8 cellular contexts compared by ENCODE assay signal in genomic region chr12:122501489-122501989, GRCh38. TPM values are rescaled to one million over a fixed set of nuclear protein-coding genes. Genes with fewer than 3 reads are reported as not detected.
DNase-seq lines count a peak whose midpoint lies in the region; ATAC-seq and TF ChIP-seq lines count a peak whose summit lies in the region.

No MANE protein-coding gene starts in this region.

- POLR2A ChIA-PET in OCI-LY7 (lab: Charles Lee): interaction anchor here (0.5 to 4.5 kb wide), 17 partner anchors 10 to 514 kb away, joined by 3 to 37 read pairs (median 5); partner anchors contain the start of genes KNTC1 and RSRC2

- CTCF ChIA-PET in OCI-LY7 (lab: Charles Lee; ENCODE audit: unreplicated experiment): interaction anchor here (1.0 to 1.1 kb wide), 2 partner anchors 8 to 21 kb away, joined by 3 read pairs; no protein-coding TSS in a partner anchor

- H3K36me3 ChIP-seq in OCI-LY7 (ENCODE audit: insufficient read depth, low read length): peaks cover 67% of the 10 kb centered on the region

- H3K4me2 ChIP-seq in OCI-LY7 (ENCODE audit: low read length): peak overlapping the region; percentile 71

- BruUV-seq in OCI-LY7 (replicated peaks; lab: Mats Ljungman, UMichigan): no TSS peak

- no peaks in the 10 kb centered on the region for H3K9me3 ChIP-seq in OCI-LY7 (ENCODE audit: low read length)

- DNase-seq in OCI-LY7 (ENCODE audit: low spot score) (no peak), epithelial cell of prostate (ENCODE audit: low read depth, low spot score) (no peak), skeletal muscle cell (ENCODE audit: low read depth) (no peak), NCI-H774 (lab: John Stamatoyannopoulos, UW) (no peak), cortex of kidney (lab: John Stamatoyannopoulos, UW) (no peak), SKM-1 treated with dmso at 0.1 percent for 144 hours (lab: John Stamatoyannopoulos, UW; ENCODE audit: unreplicated experiment) (no peak)

- no peaks in the 10 kb centered on the region for H3K9me2 ChIP-seq in OCI-LY7 (ENCODE audit: insufficient read depth, low read length)

- peak overlapping the region; percentile 87 for H3K27ac ChIP-seq in OCI-LY7 (ENCODE audit: low read depth, low read length, poor library complexity, severe bottlenecking)
- peak overlapping the region; percentile 98 for H3K27ac ChIP-seq in epithelial cell of prostate

- peaks cover 5% of the 10 kb centered on the region; the same call in 1 of the 2 replicates for H4K20me1 ChIP-seq in OCI-LY7 (ENCODE audit: insufficient read depth, low read length)

- intact Hi-C loops in OCI-LY7 (cut with micrococcal nuclease; ENCODE audit: unreplicated experiment): no loop called here

- H3K4me3 ChIP-seq in OCI-LY7 (ENCODE audit: low read depth, low read length, poor library complexity, severe bottlenecking): peak overlapping the region; percentile 81
- peak overlapping the region; percentile 87 for H3K4me3 ChIP-seq in skeletal muscle cell (ENCODE audit: low read depth, low read length)

- TF ChIP-seq CTCF in OCI-LY7 (conservative IDR thresholded peaks at IDR 0.05; ENCODE audit: low read length): 0 out of 2 replicates have a peak, but pooled peaks have one; percentile 13

- H3K79me2 ChIP-seq in OCI-LY7 (ENCODE audit: insufficient read depth, low read depth, low read length): peaks cover 38% of the 10 kb centered on the region

- peak overlapping the region; percentile 3; the same call in 1 of the 2 replicates for H2AFZ ChIP-seq in OCI-LY7 (ENCODE audit: low read length)

- peaks cover 47% of the 10 kb centered on the region for H3K4me1 ChIP-seq in OCI-LY7 (ENCODE audit: insufficient read depth, low read length, poor library complexity, severe bottlenecking)

- ATAC-seq in GM18499 (IDR thresholded peaks at IDR 0.05; ENCODE audit: insufficient read depth, unreplicated experiment) (peak; percentile 4), HG02763 (IDR thresholded peaks at IDR 0.05; ENCODE audit: unreplicated experiment) (no peak)

RNA-seq across cellular contexts. Expression of gene ZCCHC8, which starts 0.8 kb away (rescaled TPM):
- 46.9 and 48.7 TPM in 2 replicates for total RNA-seq in OCI-LY7 (2014; rRNA removed; shearing (Covaris generic))
- total RNA-seq in OCI-LY7 (2022): 68.1 and 68.6 TPM in 2 replicates

RNA-seq across cellular contexts. Expression of gene RSRC2, which starts 25.2 kb away (rescaled TPM):
- total RNA-seq in OCI-LY7 (2014; rRNA removed; shearing (Covaris generic)): 91.7 and 125 TPM in 2 replicates
- total RNA-seq in OCI-LY7 (2022): 131 and 132 TPM in 2 replicates

RNA-seq across cellular contexts. Expression of gene KNTC1, which starts 25.5 kb away (rescaled TPM):
- total RNA-seq in OCI-LY7 (2014; rRNA removed; shearing (Covaris generic)): 138 and 170 TPM in 2 replicates
- total RNA-seq in OCI-LY7 (2022): 195 and 253 TPM in 2 replicates
